ENCODE assay signal across 32 cellular contexts in genomic region chr17:7503521-7503920, GRCh38. TPM values are rescaled to one million over a fixed set of nuclear protein-coding genes. Genes with fewer than 3 reads are reported as not detected.
"Had no signal": no experiment of that assay in that cellular context is flagged by ENCODE, and none has a peak within 500 bp of the region (broad histone marks: within the 10 kb centered on the region; RNA-seq: fewer than 3 reads in every experiment).

No MANE protein-coding gene starts in this region.

- H3K4me1 Mint-ChIP-seq: activated naive CD4-positive, alpha-beta T cell treated with anti-CD3 and anti-CD28 coated beads, Interleukin-2, amount 10 ng/mL, durations not matched to agents 7 days and 5 days; activated naive CD8-positive, alpha-beta T cell treated with anti-CD3 and anti-CD28 coated beads, Interleukin-2, amount 10 ng/mL, durations not matched to agents 7 days and 5 days had no signal

- H3K9me3 Mint-ChIP-seq: activated naive CD4-positive, alpha-beta T cell treated with anti-CD3 and anti-CD28 coated beads, Interleukin-2, amount 10 ng/mL, durations not matched to agents 7 days and 5 days; activated naive CD8-positive, alpha-beta T cell treated with anti-CD3 and anti-CD28 coated beads, Interleukin-2, amount 10 ng/mL, durations not matched to agents 7 days and 5 days; activated T-helper 2 cell treated with anti-CD3 and anti-CD28 coated beads, Interferon-gamma antibody, Interleukin-2, Interleukin-4, amounts not matched to agents 10 μg/mL and 5 μg/mL and 100 μg/mL, durations not matched to agents 14 hours and 24 hours and 36 hours; natural killer cell treated with Interleukin-12 subunit alpha and Interleukin-12 subunit beta and Interleukin-15 and Interleukin-18, amount 100 ng/mL, for 72 hours had no signal

- FAIRE-seq: islet of Langerhans, TTC549 had no signal

- ATAC-seq: natural killer cell treated with Interleukin-12 subunit alpha and Interleukin-12 subunit beta and Interleukin-15 and Interleukin-18, amount 100 ng/mL, for 72 hours; right cardiac atrium had no signal

- DNase-seq: activated CD4-positive, alpha-beta T cell treated with anti-CD3 and anti-CD28 coated beads for 4 hours; activated CD4-positive, alpha-beta T cell treated with anti-CD3 and anti-CD28 coated beads, Interleukin-2, amount 50 U/mL, for 4 hours; activated naive CD8-positive, alpha-beta T cell treated with anti-CD3 and anti-CD28 coated beads, Interleukin-2, amount 10 ng/mL, durations not matched to agents 7 days and 5 days; activated T-cell treated with anti-CD3 and anti-CD28 coated beads for 4 hours; brain microvascular endothelial cell; caudate nucleus; esophagus squamous epithelium; foreskin melanocyte; heart right ventricle; left ventricle myocardium inferior; right cardiac atrium; spleen; stimulated activated CD4-positive, alpha-beta T cell treated with anti-CD3 and anti-CD28 coated beads, Interleukin-2, amount 100 ng/mL, for 48 hours; T-helper 9 cell had no signal

- H3K4me3 Mint-ChIP-seq: activated naive CD4-positive, alpha-beta T cell treated with anti-CD3 and anti-CD28 coated beads, Interleukin-2, amount 10 ng/mL, durations not matched to agents 7 days and 5 days; activated naive CD8-positive, alpha-beta T cell treated with anti-CD3 and anti-CD28 coated beads, Interleukin-2, amount 10 ng/mL, durations not matched to agents 7 days and 5 days; natural killer cell treated with Interleukin-12 subunit alpha and Interleukin-12 subunit beta and Interleukin-15 and Interleukin-18, amount 100 ng/mL, for 72 hours had no signal

- H3K27me3 Mint-ChIP-seq: activated naive CD4-positive, alpha-beta T cell treated with anti-CD3 and anti-CD28 coated beads, Interleukin-2, amount 10 ng/mL, durations not matched to agents 7 days and 5 days; activated naive CD8-positive, alpha-beta T cell treated with anti-CD3 and anti-CD28 coated beads, Interleukin-2, amount 10 ng/mL, durations not matched to agents 7 days and 5 days; natural killer cell treated with Interleukin-12 subunit alpha and Interleukin-12 subunit beta and Interleukin-15 and Interleukin-18, amount 100 ng/mL, for 72 hours had no signal

- H3K27ac Mint-ChIP-seq: activated naive CD4-positive, alpha-beta T cell treated with anti-CD3 and anti-CD28 coated beads, Interleukin-2, amount 10 ng/mL, durations not matched to agents 7 days and 5 days; activated naive CD8-positive, alpha-beta T cell treated with anti-CD3 and anti-CD28 coated beads, Interleukin-2, amount 10 ng/mL, durations not matched to agents 7 days and 5 days; activated T-helper 2 cell treated with anti-CD3 and anti-CD28 coated beads, Interferon-gamma antibody, Interleukin-2, Interleukin-4, amounts not matched to agents 10 μg/mL and 5 μg/mL and 100 μg/mL, durations not matched to agents 14 hours and 24 hours and 36 hours had no signal

- H3K4me3 ChIP-seq: ascending aorta, esophagus squamous epithelium, heart right ventricle, left ventricle myocardium inferior, lung, SK-N-MC, spleen, tibial nerve had no signal

- H3K9me3 ChIP-seq: ascending aorta, esophagus squamous epithelium, heart right ventricle, left ventricle myocardium inferior, spleen, tibial nerve had no signal

- H3K27ac ChIP-seq: ascending aorta, brain microvascular endothelial cell, epithelial cell of prostate, esophagus squamous epithelium, heart right ventricle, left ventricle myocardium inferior, SK-N-MC, spleen, tibial nerve, VCaP had no signal

- H3K27me3 ChIP-seq: ascending aorta, brain microvascular endothelial cell, esophagus squamous epithelium, heart right ventricle, spleen, tibial nerve had no signal

- H3K4me1 ChIP-seq: ascending aorta, left ventricle myocardium inferior, spleen, tibial nerve had no signal

RNA-seq across cellular contexts. Expression of gene SLC35G6, which starts 22.3 kb away (rescaled TPM):
- total RNA-seq: activated naive CD8-positive, alpha-beta T cell treated with anti-CD3 and anti-CD28 coated beads, Interleukin-2, amount 10 ng/mL, durations not matched to agents 7 days and 5 days; activated T-helper 2 cell treated with anti-CD3 and anti-CD28 coated beads, Interferon-gamma antibody, Interleukin-2, Interleukin-4, amounts not matched to agents 10 μg/mL and 5 μg/mL and 100 μg/mL, durations not matched to agents 14 hours and 24 hours and 36 hours; ascending aorta; esophagus squamous epithelium; glomerular endothelial cell; heart right ventricle; left ventricle myocardium inferior; lung; mononuclear cell; myocyte; natural killer cell treated with Interleukin-12 subunit alpha and Interleukin-12 subunit beta and Interleukin-15 and Interleukin-18, amount 100 ng/mL, for 72 hours; osteoblast; right cardiac atrium; spleen; T-helper 1 cell treated with Interleukin-12 subunit alpha and Interleukin-12 subunit beta and Interleukin-4 antibody, amounts not matched to agents 30 ng/mL and 1 ng/mL, for 36 hours; temporal lobe; tibial nerve; urinary bladder had no signal
